8 cellular contexts compared by ENCODE assay signal in genomic region chr1:160083968-160084770, GRCh38. TPM values are rescaled to one million over a fixed set of nuclear protein-coding genes. Genes with fewer than 3 reads are reported as not detected.
DNase-seq lines count a peak whose midpoint lies in the region; ATAC-seq, FAIRE-seq and TF ChIP-seq lines count a peak whose summit lies in the region.

No MANE protein-coding gene starts in this region.

- FAIRE-seq in astrocyte (lab: Jason Lieb, UNC), result no peak

- H3K9me3 Mint-ChIP-seq in astrocyte (ENCODE audit: unreplicated experiment), result peaks cover 1% of the 10 kb centered on the region

- H3K27me3 Mint-ChIP-seq in astrocyte (ENCODE audit: low read depth, unreplicated experiment), result peaks cover 74% of the 10 kb centered on the region

- H3K4me2 ChIP-seq in astrocyte (ENCODE audit: low read length) (peak overlapping the region; percentile 83), smooth muscle cell (peak overlapping the region; percentile 82)

- no peaks in the 10 kb centered on the region for H3K9me3 ChIP-seq in astrocyte (ENCODE audit: insufficient read depth, low read depth, low read length)
- H3K9me3 ChIP-seq in smooth muscle cell (replicated peaks; ENCODE audit: low read depth), result no peaks in the 10 kb centered on the region

- no peak overlapping the region for H3K9ac ChIP-seq in astrocyte (ENCODE audit: low read length)
- no peak overlapping the region for H3K9ac ChIP-seq in smooth muscle cell (ENCODE audit: low read depth)

- no peak overlapping the region for H3K4me3 Mint-ChIP-seq in astrocyte (ENCODE audit: unreplicated experiment)

- H3K4me1 Mint-ChIP-seq in astrocyte (ENCODE audit: low read depth, unreplicated experiment), result no peaks in the 10 kb centered on the region

- ATAC-seq in HG03354 (IDR thresholded peaks at IDR 0.05; ENCODE audit: poor library complexity, severe bottlenecking, unreplicated experiment), result peak; percentile 72
- ATAC-seq in SK-N-SH treated with all-trans-retinoic acid at 6 μM for 48 hours, result peak; percentile 66
- ATAC-seq in HG03378 (IDR thresholded peaks at IDR 0.05; ENCODE audit: unreplicated experiment), result no peak

- no peaks in the 10 kb centered on the region for H3K79me2 ChIP-seq in astrocyte (ENCODE audit: insufficient read depth, low read length)
- no peaks in the 10 kb centered on the region for H3K79me2 ChIP-seq in smooth muscle cell (ENCODE audit: low read depth)

- in situ Hi-C loops in G401 (cut with HindIII; ENCODE audit: low sequenced_read_pairs), result no loop called here

- H3K36me3 ChIP-seq in astrocyte (ENCODE audit: insufficient read depth, low read length) (no peaks in the 10 kb centered on the region), smooth muscle cell (ENCODE audit: low read depth) (no peaks in the 10 kb centered on the region)

- H3K36me3 Mint-ChIP-seq in astrocyte (ENCODE audit: low read depth, unreplicated experiment), result peaks cover 11% of the 10 kb centered on the region

- 39% methylated on average over 95 of the region's 96 CpGs for WGBS in smooth muscle cell (ENCODE audit: low lambda C conversion rate)

- peak overlapping the region; percentile 44 for H3K4me3 ChIP-seq in astrocyte (ENCODE audit: insufficient read depth, low read depth, low read length)
- H3K4me3 ChIP-seq in smooth muscle cell, result peak overlapping the region; percentile 35

- no peak overlapping the region for H3K27ac ChIP-seq in astrocyte (ENCODE audit: low read depth, low read length)
- H3K27ac ChIP-seq in smooth muscle cell (ENCODE audit: low read depth), result no peak overlapping the region

- no peak overlapping the region for H3K27ac Mint-ChIP-seq in astrocyte (ENCODE audit: unreplicated experiment)

- peak; percentile 89 for DNase-seq in G401 (ENCODE audit: low spot score)
- DNase-seq in astrocyte (ENCODE audit: low read depth), result peak; percentile 17
- peak; percentile 79 for DNase-seq in iPS DF 19.7 (ENCODE audit: low read depth, low spot score)
- DNase-seq in smooth muscle cell (lab: John Stamatoyannopoulos, UW; ENCODE audit: unreplicated experiment), result no peak
- no peak for DNase-seq in NK-92 (lab: John Stamatoyannopoulos, UW; ENCODE audit: unreplicated experiment)

- H3K4me1 ChIP-seq in astrocyte (ENCODE audit: insufficient read depth, low read length) (peaks cover 6% of the 10 kb centered on the region), smooth muscle cell (ENCODE audit: low read depth) (no peaks in the 10 kb centered on the region)

- H4K20me1 ChIP-seq in astrocyte (ENCODE audit: insufficient read depth, low read length) (peaks cover 6% of the 10 kb centered on the region), smooth muscle cell (ENCODE audit: low read depth) (no peaks in the 10 kb centered on the region)

- no peaks in the 10 kb centered on the region for H3F3A ChIP-seq in smooth muscle cell (ENCODE audit: low read depth)

- TF ChIP-seq CTCF in astrocyte (IDR thresholded peaks at IDR 0.05; ENCODE audit: insufficient read depth, low read depth, low read length) (peak; percentile 32), smooth muscle cell (IDR thresholded peaks at IDR 0.05; ENCODE audit: borderline replicate concordance, insufficient read depth, poor library complexity, severe bottlenecking) (peak; percentile 65)

- peaks cover 43% of the 10 kb centered on the region for H3K27me3 ChIP-seq in astrocyte (ENCODE audit: insufficient read depth, low read length)
- peaks cover 63% of the 10 kb centered on the region for H3K27me3 ChIP-seq in smooth muscle cell (ENCODE audit: low read depth)

- H2AFZ ChIP-seq in astrocyte (ENCODE audit: low read depth, low read length) (peak overlapping the region; percentile 92), smooth muscle cell (ENCODE audit: low read depth) (no peak overlapping the region)

TF ChIP-seq in SK-N-SH treated with all-trans-retinoic acid at 6 μM for 48 hours, 23 proteins besides CTCF, POLR2A, EP300 and RAD21 (continues in another document):
- TF ChIP-seq ZFP30 (CRISPR knock-in tag; IDR thresholded peaks at IDR 0.05), result no peak
- no peak for TF ChIP-seq CSRNP3 (CRISPR knock-in tag; IDR thresholded peaks at IDR 0.05)
- TF ChIP-seq ZNF8 (CRISPR knock-in tag; IDR thresholded peaks at IDR 0.05), result no peak
- TF ChIP-seq ZFP3 (CRISPR knock-in tag; IDR thresholded peaks at IDR 0.05), result no peak
- no peak for TF ChIP-seq ZNF70 (CRISPR knock-in tag; IDR thresholded peaks at IDR 0.05)
- no peak for TF ChIP-seq CREB5 (CRISPR knock-in tag; IDR thresholded peaks at IDR 0.05; ENCODE audit: low read depth)
- TF ChIP-seq TOX (CRISPR knock-in tag; IDR thresholded peaks at IDR 0.05; ENCODE audit: borderline replicate concordance), result no peak
- TF ChIP-seq ZNF565 (CRISPR knock-in tag; conservative IDR thresholded peaks at IDR 0.05; ENCODE audit: low read depth), result no peak
- no peak for TF ChIP-seq SNAI2 (CRISPR knock-in tag; IDR thresholded peaks at IDR 0.05)
- TF ChIP-seq ZC3H10 (CRISPR knock-in tag; IDR thresholded peaks at IDR 0.05), result no peak
- TF ChIP-seq ARNTL (CRISPR knock-in tag; IDR thresholded peaks at IDR 0.05; ENCODE audit: borderline replicate concordance, low read depth), result no peak
- TF ChIP-seq GLIS3 (CRISPR knock-in tag; IDR thresholded peaks at IDR 0.05), result no peak
- no peak for TF ChIP-seq PATZ1 (CRISPR knock-in tag; IDR thresholded peaks at IDR 0.05; ENCODE audit: borderline replicate concordance)
- TF ChIP-seq ISL1 (CRISPR knock-in tag; IDR thresholded peaks at IDR 0.05), result no peak
- no peak for TF ChIP-seq RARB (CRISPR knock-in tag; IDR thresholded peaks at IDR 0.05)
- no peak for TF ChIP-seq BACH2 (CRISPR knock-in tag; IDR thresholded peaks at IDR 0.05; ENCODE audit: borderline replicate concordance)
- TF ChIP-seq TCF4 (CRISPR knock-in tag; IDR thresholded peaks at IDR 0.05; ENCODE audit: borderline replicate concordance), result no peak
- no peak for TF ChIP-seq PPARA (CRISPR knock-in tag; IDR thresholded peaks at IDR 0.05; ENCODE audit: borderline replicate concordance)

RNA-seq across cellular contexts. Expression of gene KCNJ9, which starts 2.8 kb away (rescaled TPM):
- not detected in 2 replicates for total RNA-seq in G401 (2014; rRNA removed; shearing (Covaris generic))
- total RNA-seq in astrocyte, result not detected in 2 replicates
- total RNA-seq in smooth muscle cell, result not detected in 2 replicates
- polyA plus RNA-seq in smooth muscle cell, result not detected in 2 replicates

RNA-seq across cellular contexts. Expression of gene KCNJ10, which starts 14.2 kb away (rescaled TPM):
- total RNA-seq in G401 (2014; rRNA removed; shearing (Covaris generic)), result not detected in 2 replicates
- 0.27 and 0.29 TPM in 2 replicates for total RNA-seq in astrocyte
- not detected in 2 replicates for total RNA-seq in smooth muscle cell
- polyA plus RNA-seq in smooth muscle cell, result not detected in 2 replicates

RNA-seq across cellular contexts. Expression of gene IGSF8, which starts 14.2 kb away (rescaled TPM):
- total RNA-seq in G401 (2014; rRNA removed; shearing (Covaris generic)), result 11.7 and 15.4 TPM in 2 replicates
- total RNA-seq in astrocyte (42.8 and 45.8 TPM in 2 replicates), smooth muscle cell (17.3 and 20.8 TPM in 2 replicates)
- 30.2 and 35.5 TPM in 2 replicates for polyA plus RNA-seq in smooth muscle cell

RNA-seq across cellular contexts. Expression of gene ATP1A2, which starts 31.4 kb away (rescaled TPM):
- not detected in 2 replicates for total RNA-seq in G401 (2014; rRNA removed; shearing (Covaris generic))
- total RNA-seq in astrocyte (2.5 and 3.5 TPM in 2 replicates), smooth muscle cell (not detected in 2 replicates)
- polyA plus RNA-seq in smooth muscle cell, result 0.07 TPM in 1 of 2 replicates, not detected in the other

RNA-seq across cellular contexts. Expression of gene PIGM, which starts 52.4 kb away (rescaled TPM):
- total RNA-seq in G401 (2014; rRNA removed; shearing (Covaris generic)), result 2.5 and 3.2 TPM in 2 replicates
- total RNA-seq in astrocyte, result 7.0 and 7.8 TPM in 2 replicates
- 4.7 and 5.2 TPM in 2 replicates for total RNA-seq in smooth muscle cell
- 2.9 and 3.0 TPM in 2 replicates for polyA plus RNA-seq in smooth muscle cell

Comparison
In these comparisons a context has a peak if more than half of its experiments do, and no peak if none do; other contexts are left out.
1. DNase-seq: peak in G401 (single experiment), astrocyte (single experiment) and iPS DF 19.7 (single experiment); none in smooth muscle cell (single experiment) and NK-92 (single experiment).